In the genomic region with DNA sequence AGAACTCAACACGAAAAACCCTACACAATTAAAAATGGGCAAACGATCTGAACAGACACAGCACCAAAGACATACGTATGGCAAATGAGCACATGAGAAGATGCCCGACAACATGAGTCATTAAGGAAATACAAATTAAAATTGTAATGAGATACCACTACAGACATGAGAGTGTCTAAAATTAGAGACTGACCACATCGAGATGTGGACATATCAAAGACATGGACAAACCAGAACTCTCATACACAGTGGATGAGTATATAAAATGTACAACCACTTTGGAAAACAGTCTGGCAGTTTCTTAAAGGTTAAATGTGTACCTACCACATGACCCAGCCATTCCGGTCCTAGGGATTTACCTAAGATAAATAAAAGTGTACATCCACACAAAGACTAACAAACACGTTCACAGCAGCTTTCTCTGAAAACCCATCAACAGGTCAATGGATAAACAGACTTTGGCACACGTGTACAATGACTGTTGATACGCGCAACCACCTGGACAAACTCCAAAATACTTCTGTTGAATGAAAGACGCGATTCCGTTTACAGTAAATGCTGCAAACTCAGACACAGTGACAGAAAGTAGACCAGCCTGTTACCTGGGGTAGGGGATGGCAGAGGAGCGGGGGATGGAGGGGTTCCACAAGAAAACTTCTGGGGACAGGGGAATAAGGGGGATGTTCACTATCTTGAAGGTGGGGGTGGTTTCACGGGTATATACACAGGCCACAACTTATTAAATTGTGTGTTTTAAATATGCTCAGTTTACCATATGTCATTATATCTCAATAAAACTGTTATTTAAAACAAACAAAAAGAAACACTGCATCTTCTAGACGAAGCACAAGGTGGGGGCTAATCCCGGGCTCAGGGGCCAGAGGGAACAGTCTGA, we compare ENCODE assay signal across 8 cellular contexts. TPM values are rescaled to one million over a fixed set of nuclear protein-coding genes. Genes with fewer than 3 reads are reported as not detected.
DNase-seq lines count a peak whose midpoint lies in the region; ATAC-seq and TF ChIP-seq lines count a peak whose summit lies in the region.

No MANE protein-coding gene starts in this region.

- peaks cover 41% of the 10 kb centered on the region for H3K4me1 ChIP-seq in DND-41 (ENCODE audit: insufficient read depth, low read length)
- H3K4me1 ChIP-seq in body of pancreas = peaks cover 38% of the 10 kb centered on the region

- H3K36me3 ChIP-seq in DND-41 (ENCODE audit: insufficient read depth, low read length) (no peaks in the 10 kb centered on the region), body of pancreas (replicated peaks in 1 of 2; ENCODE audit: insufficient read depth in 1 of 2, low read depth in 2 of 2) (no peaks in the 10 kb centered on the region)

- WGBS in body of pancreas, 2 donors = 31 to 35% methylated on average over 17 of the region's 17 CpGs

- ATAC-seq in DND-41 (ENCODE audit: insufficient read depth, low read depth) (no peak), body of pancreas (no peak), HG02981 (IDR thresholded peaks at IDR 0.05; ENCODE audit: unreplicated experiment) (no peak), HG03135 (IDR thresholded peaks at IDR 0.05; ENCODE audit: unreplicated experiment) (no peak)

- no peak for TF ChIP-seq POLR2A in body of pancreas (IDR thresholded peaks at IDR 0.05)

- TF ChIP-seq CTCF in DND-41 (IDR thresholded peaks at IDR 0.05; ENCODE audit: borderline replicate concordance, extremely low read depth, low read length, poor library complexity, severe bottlenecking) (no peak), body of pancreas (IDR thresholded peaks at IDR 0.05) (no peak), neural crest cell (conservative IDR thresholded peaks at IDR 0.05) (no peak)

- H3K4me3 Mint-ChIP-seq in neural crest cell = peak overlapping the region; percentile 76

- H3K9me3 ChIP-seq in DND-41 (ENCODE audit: insufficient read depth, low read length, severe bottlenecking) (no peaks in the 10 kb centered on the region), body of pancreas (no peaks in the 10 kb centered on the region)

- H3K27me3 ChIP-seq in DND-41 (ENCODE audit: insufficient read depth, low read length, poor library complexity) (no peaks in the 10 kb centered on the region), body of pancreas (no peaks in the 10 kb centered on the region)

- peaks cover 26% of the 10 kb centered on the region for H4K20me1 ChIP-seq in DND-41 (ENCODE audit: insufficient read depth, low read length)

- peak overlapping the region; percentile 44 to 73; a peak in 3 of 4 replicates for H3K4me3 ChIP-seq in DND-41 (ENCODE audit: low read depth in 1 of 2, low read length in 2 of 2)
- H3K4me3 ChIP-seq in body of pancreas = no peak overlapping the region

- H3K27me3 Mint-ChIP-seq in neural crest cell (ENCODE audit: low read depth) = peaks cover 11% of the 10 kb centered on the region

- H3K4me2 ChIP-seq in DND-41 (ENCODE audit: insufficient read depth, low read length) = peak overlapping the region; percentile 96

- DNase-seq in DND-41 (no peak), NCI-H1092 treated with DMSO at 0.1 percent for 48 hours (lab: John Stamatoyannopoulos, UW) (peak; percentile 17), body of pancreas (peak in 3 of 4 donors; percentile 44 to 51 (median 49)), neural crest cell (ENCODE audit: low read depth, low spot score) (no peak), NCI-H2227 treated with DMSO at 0.1 percent for 48 hours (lab: John Stamatoyannopoulos, UW) (no peak), T1000 (lab: John Stamatoyannopoulos, UW) (no peak)

- peaks cover 31% of the 10 kb centered on the region for H3K4me1 Mint-ChIP-seq in neural crest cell

- H3K9ac ChIP-seq in DND-41 (ENCODE audit: low read depth, low read length) = peak overlapping the region; percentile 67

- no peaks in the 10 kb centered on the region for H3K9me3 Mint-ChIP-seq in neural crest cell

- H3K79me2 ChIP-seq in DND-41 (ENCODE audit: insufficient read depth, low read length) = peaks cover 42% of the 10 kb centered on the region

- H3K27ac Mint-ChIP-seq in neural crest cell (ENCODE audit: unreplicated experiment) = no peak overlapping the region

- intact Hi-C loops in body of pancreas (cut with DNase I) = no loop called here

- H2AFZ ChIP-seq in DND-41 (ENCODE audit: low read depth, low read length) = peak overlapping the region; percentile 28; the same call in 1 of the 2 replicates

- peak overlapping the region; percentile 55 for H3K27ac ChIP-seq in DND-41 (ENCODE audit: low read length)
- H3K27ac ChIP-seq in body of pancreas = peak overlapping the region in 3 of 4 donors; percentile 34 to 48 (median 44)

- H3K36me3 Mint-ChIP-seq in neural crest cell (ENCODE audit: low read depth) = no peaks in the 10 kb centered on the region

RNA-seq across cellular contexts. Expression of a gene that starts 2.1 kb away (rescaled TPM):
- total RNA-seq in body of pancreas = 10 to 100 TPM; 25.9 to 49.1 TPM
- 46.3 and 54.9 TPM in 2 replicates for total RNA-seq in neural crest cell

Comparison
In these comparisons a context has a peak if more than half of its experiments do, and no peak if none do; other contexts are left out.
1. DNase-seq: peak in NCI-H1092 treated with DMSO at 0.1 percent for 48 hours (single experiment) and body of pancreas (3 of 4); none in DND-41 (single experiment), neural crest cell (single experiment), NCI-H2227 treated with DMSO at 0.1 percent for 48 hours (single experiment) and T1000 (single experiment).
2. H3K4me3 ChIP-seq: peak in DND-41 (2 of 2); none in body of pancreas (0 of 2).